Comparison of ENCODE assay signal across 1 cellular context in genomic region chr7:103771294-103771693, GRCh38.
TF ChIP-seq lines count a peak whose summit lies in the region.

No MANE protein-coding gene starts in this region.

TF ChIP-seq in GM23338, 12 proteins besides CTCF, POLR2A, EP300 and RAD21 (continued from another document):
- no peak for TF ChIP-seq REST (IDR thresholded peaks at IDR 0.05; ENCODE audit: unreplicated experiment)
- no peak for TF ChIP-seq JUNB (IDR thresholded peaks at IDR 0.05; ENCODE audit: unreplicated experiment)
- TF ChIP-seq EZH2 (IDR thresholded peaks at IDR 0.05; ENCODE audit: low read depth, unreplicated experiment), result no peak
- TF ChIP-seq ZNF331 (CRISPR knock-in tag; IDR thresholded peaks at IDR 0.05; ENCODE audit: low read depth), result no peak
